12 cellular contexts compared by ENCODE assay signal in genomic region chr10:3196482-3196881, GRCh38.
"Had no signal": no experiment of that assay in that cellular context is flagged by ENCODE, and none has a peak within 500 bp of the region (broad histone marks: within the 10 kb centered on the region; RNA-seq: fewer than 3 reads in every experiment).

No MANE protein-coding gene starts in this region.

- H3K9me3 Mint-ChIP-seq: activated naive CD4-positive, alpha-beta T cell treated with anti-CD3 and anti-CD28 coated beads, Interleukin-2, amount 50 U/mL, for 72 hours; activated T-helper 1 cell treated with anti-CD3 and anti-CD28 coated beads, Interleukin-12 subunit alpha, Interleukin-12 subunit beta, Interleukin-2, Interleukin-4 antibody, amounts not matched to agents 30 ng/mL and 10 ng/mL and 1 ng/mL, durations not matched to agents 14 hours and 24 hours and 36 hours; naive B cell; neural crest cell had no signal

- H3K4me3 Mint-ChIP-seq: activated T-helper 1 cell treated with anti-CD3 and anti-CD28 coated beads, Interleukin-12 subunit alpha, Interleukin-12 subunit beta, Interleukin-2, Interleukin-4 antibody, amounts not matched to agents 30 ng/mL and 10 ng/mL and 1 ng/mL, durations not matched to agents 14 hours and 24 hours and 36 hours; naive B cell; neural crest cell had no signal

- H3K36me3 Mint-ChIP-seq: activated naive CD4-positive, alpha-beta T cell treated with anti-CD3 and anti-CD28 coated beads, Interleukin-2, amount 50 U/mL, for 72 hours; naive B cell had no signal

- H3K27me3 ChIP-seq: gastrocnemius medialis had no signal

- H3K27ac Mint-ChIP-seq: activated naive CD4-positive, alpha-beta T cell treated with anti-CD3 and anti-CD28 coated beads, Interleukin-2, amount 50 U/mL, for 72 hours; activated T-helper 1 cell treated with anti-CD3 and anti-CD28 coated beads, Interleukin-12 subunit alpha, Interleukin-12 subunit beta, Interleukin-2, Interleukin-4 antibody, amounts not matched to agents 30 ng/mL and 10 ng/mL and 1 ng/mL, durations not matched to agents 14 hours and 24 hours and 36 hours; naive B cell had no signal

- H3K36me3 ChIP-seq: cardiac muscle cell, gastrocnemius medialis, left lung, WERI-Rb-1 had no signal

- H3K4me3 ChIP-seq: cardiac muscle cell, left lung had no signal

- DNase-seq: activated CD4-positive, alpha-beta T cell treated with anti-CD3 and anti-CD28 coated beads for 1 hour; activated gamma-delta T cell treated with Interleukin-2 at 50 U/mL for 16 hours; gastrocnemius medialis; head of caudate nucleus; left lung; naive B cell; stimulated activated naive CD4-positive, alpha-beta T cell; WERI-Rb-1 had no signal

- H3K9me3 ChIP-seq: gastrocnemius medialis, left lung had no signal

- H3K27ac ChIP-seq: cardiac muscle cell, gastrocnemius medialis, left lung, WERI-Rb-1 had no signal
